In genomic region chr19:14560776-14561108, GRCh38 we compare ENCODE assay signal across 15 cellular contexts. TPM values are rescaled to one million over a fixed set of nuclear protein-coding genes. Genes with fewer than 3 reads are reported as not detected.
DNase-seq lines count a peak whose midpoint lies in the region; ATAC-seq lines count a peak whose summit lies in the region.
"Had no signal": no experiment of that assay in that cellular context is flagged by ENCODE, and none has a peak within 500 bp of the region (broad histone marks: within the 10 kb centered on the region; RNA-seq: fewer than 3 reads in every experiment).

No MANE protein-coding gene starts in this region.

- POLR2A ChIA-PET in activated CD4-positive, alpha-beta memory T cell treated with anti-CD3 and anti-CD28 coated beads for 36 hours (lab: Charles Lee), result no interaction called here
- POLR2A ChIA-PET in activated CD4-positive, alpha-beta memory T cell treated with anti-CD3 and anti-CD28 coated beads, Interleukin-2, amount 10 ng/mL, durations not matched to agents 7 days and 5 days (lab: Charles Lee), result no interaction called here

- peaks cover 30% of the 10 kb centered on the region for H3K4me1 Mint-ChIP-seq in activated CD4-positive, alpha-beta memory T cell treated with anti-CD3 and anti-CD28 coated beads for 36 hours (ENCODE audit: low read depth)
- H3K4me1 Mint-ChIP-seq in activated CD4-positive, alpha-beta memory T cell treated with anti-CD3 and anti-CD28 coated beads, Interleukin-2, amount 10 ng/mL, durations not matched to agents 7 days and 5 days, result peaks cover 22% of the 10 kb centered on the region
- peaks cover 11% of the 10 kb centered on the region for H3K4me1 Mint-ChIP-seq in activated T-helper 17 cell treated with anti-CD3 and anti-CD28 coated beads, Interleukin-2, amount 50 U/mL, for 72 hours
- peaks cover 30 to 52% of the 10 kb centered on the region in 2 donors for H3K4me1 Mint-ChIP-seq in stimulated activated naive B cell treated with anti-CD40 and anti-IgM and Interleukin-4, amounts not matched to agents 10 μg/mL and 1 μg/mL and 100 μg/mL, for 72 hours

- H3K27ac Mint-ChIP-seq in activated CD4-positive, alpha-beta memory T cell treated with anti-CD3 and anti-CD28 coated beads for 36 hours, result peak overlapping the region; percentile 54
- no peak overlapping the region for H3K27ac Mint-ChIP-seq in activated CD4-positive, alpha-beta memory T cell treated with anti-CD3 and anti-CD28 coated beads, Interleukin-2, amount 10 ng/mL, durations not matched to agents 7 days and 5 days
- H3K27ac Mint-ChIP-seq in activated T-helper 17 cell treated with anti-CD3 and anti-CD28 coated beads, Interleukin-2, amount 50 U/mL, for 72 hours, result peak overlapping the region; percentile 69
- peak overlapping the region; percentile 74 for H3K27ac Mint-ChIP-seq in stimulated activated naive B cell treated with anti-CD40 and anti-IgM and Interleukin-4, amounts not matched to agents 10 μg/mL and 1 μg/mL and 100 μg/mL, for 72 hours
- H3K27ac Mint-ChIP-seq: activated naive CD8-positive, alpha-beta T cell treated with anti-CD3 and anti-CD28 coated beads, Interleukin-2, amount 10 ng/mL, durations not matched to agents 7 days and 5 days; memory B cell had no signal

- no peaks in the 10 kb centered on the region; the same call in 1 of the 2 replicates for H3K36me3 ChIP-seq in iPS-20b (ENCODE audit: insufficient read depth, low read depth, low read length)

- CTCF ChIA-PET in activated CD4-positive, alpha-beta memory T cell treated with anti-CD3 and anti-CD28 coated beads for 36 hours (lab: Charles Lee), result no interaction called here
- CTCF ChIA-PET in activated CD4-positive, alpha-beta memory T cell treated with anti-CD3 and anti-CD28 coated beads, Interleukin-2, amount 10 ng/mL, durations not matched to agents 7 days and 5 days (lab: Charles Lee), result no interaction called here

- H3K4me1 ChIP-seq in iPS-20b (ENCODE audit: insufficient read depth, low read length), result peaks cover 11% of the 10 kb centered on the region

- no peaks in the 10 kb centered on the region for H3K27me3 ChIP-seq in iPS-20b (ENCODE audit: insufficient read depth, low read length)

- no peak overlapping the region for H3K4me3 Mint-ChIP-seq in activated CD4-positive, alpha-beta memory T cell treated with anti-CD3 and anti-CD28 coated beads for 36 hours
- no peak overlapping the region for H3K4me3 Mint-ChIP-seq in activated CD4-positive, alpha-beta memory T cell treated with anti-CD3 and anti-CD28 coated beads, Interleukin-2, amount 10 ng/mL, durations not matched to agents 7 days and 5 days
- no peak overlapping the region for H3K4me3 Mint-ChIP-seq in activated T-helper 17 cell treated with anti-CD3 and anti-CD28 coated beads, Interleukin-2, amount 50 U/mL, for 72 hours
- H3K4me3 Mint-ChIP-seq in stimulated activated naive B cell treated with anti-CD40 and anti-IgM and Interleukin-4, amounts not matched to agents 10 μg/mL and 1 μg/mL and 100 μg/mL, for 72 hours, result no peak overlapping the region
- H3K4me3 Mint-ChIP-seq: activated naive CD8-positive, alpha-beta T cell treated with anti-CD3 and anti-CD28 coated beads, Interleukin-2, amount 10 ng/mL, durations not matched to agents 7 days and 5 days; memory B cell had no signal

- no peak for ATAC-seq in activated T-helper 17 cell treated with anti-CD3 and anti-CD28 coated beads, Interleukin-2, amount 50 U/mL, for 72 hours (replicated peaks)
- no peak for ATAC-seq in stimulated activated naive B cell treated with anti-CD40 and anti-IgM and Interleukin-4, amounts not matched to agents 10 μg/mL and 1 μg/mL and 100 μg/mL, for 72 hours (replicated peaks)
- no peak for ATAC-seq in HG02938 (IDR thresholded peaks at IDR 0.05; ENCODE audit: unreplicated experiment)

- DNase-seq in activated CD4-positive, alpha-beta memory T cell treated with anti-CD3 and anti-CD28 coated beads for 36 hours, result no peak
- DNase-seq in activated CD4-positive, alpha-beta memory T cell treated with anti-CD3 and anti-CD28 coated beads, Interleukin-2, amount 10 ng/mL, durations not matched to agents 7 days and 5 days, result no peak
- no peak for DNase-seq in stimulated activated naive B cell treated with anti-CD40 and anti-IgM and Interleukin-4, amounts not matched to agents 10 μg/mL and 1 μg/mL and 100 μg/mL, for 72 hours
- DNase-seq in NCI-H446 (lab: John Stamatoyannopoulos, UW), result no peak
- no peak for DNase-seq in NCI-H1930 (lab: John Stamatoyannopoulos, UW)
- DNase-seq: activated CD4-positive, alpha-beta T cell treated with anti-CD3 and anti-CD28 coated beads, Interleukin-2, amount 50 U/mL, for 48 hours; activated naive CD8-positive, alpha-beta T cell treated with anti-CD3 and anti-CD28 coated beads, Interleukin-2, amount 10 ng/mL, durations not matched to agents 7 days and 5 days; effector CD4-positive, alpha-beta T cell; head of caudate nucleus; trophoblast cell had no signal

- H3K9me3 ChIP-seq in iPS-20b (ENCODE audit: insufficient read depth, low read depth, low read length), result no peaks in the 10 kb centered on the region

- H3K27me3 Mint-ChIP-seq in activated CD4-positive, alpha-beta memory T cell treated with anti-CD3 and anti-CD28 coated beads for 36 hours, result no peaks in the 10 kb centered on the region
- no peaks in the 10 kb centered on the region for H3K27me3 Mint-ChIP-seq in activated CD4-positive, alpha-beta memory T cell treated with anti-CD3 and anti-CD28 coated beads, Interleukin-2, amount 10 ng/mL, durations not matched to agents 7 days and 5 days
- no peaks in the 10 kb centered on the region for H3K27me3 Mint-ChIP-seq in activated T-helper 17 cell treated with anti-CD3 and anti-CD28 coated beads, Interleukin-2, amount 50 U/mL, for 72 hours
- H3K27me3 Mint-ChIP-seq in stimulated activated naive B cell treated with anti-CD40 and anti-IgM and Interleukin-4, amounts not matched to agents 10 μg/mL and 1 μg/mL and 100 μg/mL, for 72 hours, result no peaks in the 10 kb centered on the region
- H3K27me3 Mint-ChIP-seq: activated naive CD8-positive, alpha-beta T cell treated with anti-CD3 and anti-CD28 coated beads, Interleukin-2, amount 10 ng/mL, durations not matched to agents 7 days and 5 days; memory B cell had no signal

- H3K36me3 Mint-ChIP-seq in activated CD4-positive, alpha-beta memory T cell treated with anti-CD3 and anti-CD28 coated beads for 36 hours, result peaks cover 6% of the 10 kb centered on the region
- H3K36me3 Mint-ChIP-seq in activated CD4-positive, alpha-beta memory T cell treated with anti-CD3 and anti-CD28 coated beads, Interleukin-2, amount 10 ng/mL, durations not matched to agents 7 days and 5 days (ENCODE audit: low read depth), result peaks cover 8% of the 10 kb centered on the region
- peaks cover 16% of the 10 kb centered on the region for H3K36me3 Mint-ChIP-seq in activated T-helper 17 cell treated with anti-CD3 and anti-CD28 coated beads, Interleukin-2, amount 50 U/mL, for 72 hours (ENCODE audit: low read depth)
- peaks cover 16 to 30% of the 10 kb centered on the region in 2 donors for H3K36me3 Mint-ChIP-seq in stimulated activated naive B cell treated with anti-CD40 and anti-IgM and Interleukin-4, amounts not matched to agents 10 μg/mL and 1 μg/mL and 100 μg/mL, for 72 hours

- peak overlapping the region; percentile 56 for H3K27ac ChIP-seq in iPS-20b (ENCODE audit: low read length)

- no peak overlapping the region for H3K4me3 ChIP-seq in iPS-20b (ENCODE audit: low read length)

- H3K9me3 Mint-ChIP-seq in activated CD4-positive, alpha-beta memory T cell treated with anti-CD3 and anti-CD28 coated beads for 36 hours, result no peaks in the 10 kb centered on the region
- H3K9me3 Mint-ChIP-seq in activated CD4-positive, alpha-beta memory T cell treated with anti-CD3 and anti-CD28 coated beads, Interleukin-2, amount 10 ng/mL, durations not matched to agents 7 days and 5 days, result no peaks in the 10 kb centered on the region
- H3K9me3 Mint-ChIP-seq in activated T-helper 17 cell treated with anti-CD3 and anti-CD28 coated beads, Interleukin-2, amount 50 U/mL, for 72 hours, result no peaks in the 10 kb centered on the region
- H3K9me3 Mint-ChIP-seq in stimulated activated naive B cell treated with anti-CD40 and anti-IgM and Interleukin-4, amounts not matched to agents 10 μg/mL and 1 μg/mL and 100 μg/mL, for 72 hours, result no peaks in the 10 kb centered on the region
- H3K9me3 Mint-ChIP-seq: activated naive CD8-positive, alpha-beta T cell treated with anti-CD3 and anti-CD28 coated beads, Interleukin-2, amount 10 ng/mL, durations not matched to agents 7 days and 5 days; memory B cell had no signal

- intact Hi-C loops in activated CD4-positive, alpha-beta memory T cell treated with anti-CD3 and anti-CD28 coated beads for 36 hours (cut with micrococcal nuclease), result no loop called here

- H3K9ac ChIP-seq in iPS-20b (ENCODE audit: low read depth, low read length), result no peak overlapping the region; the same call in 1 of the 2 replicates

RNA-seq across cellular contexts. Expression of gene NDUFB7, which starts 11.1 kb away (rescaled TPM):
- total RNA-seq in activated CD4-positive, alpha-beta memory T cell treated with anti-CD3 and anti-CD28 coated beads for 36 hours, result 100 to 1,000 TPM; 118 to 130 TPM
- total RNA-seq in activated CD4-positive, alpha-beta memory T cell treated with anti-CD3 and anti-CD28 coated beads, Interleukin-2, amount 10 ng/mL, durations not matched to agents 7 days and 5 days, result 10 to 100 TPM; 91.6 to 93.0 TPM
- 100 to 1,000 TPM in 1 of 2 donors, 10 to 100 TPM in 1; 79.7 to 132 TPM for total RNA-seq in activated T-helper 17 cell treated with anti-CD3 and anti-CD28 coated beads, Interleukin-2, amount 50 U/mL, for 72 hours

RNA-seq across cellular contexts. Expression of gene CLEC17A, which starts 22.1 kb away (rescaled TPM):
- under 1 TPM; 0.33 to 0.85 TPM for total RNA-seq in activated CD4-positive, alpha-beta memory T cell treated with anti-CD3 and anti-CD28 coated beads for 36 hours
- not detected for total RNA-seq in activated CD4-positive, alpha-beta memory T cell treated with anti-CD3 and anti-CD28 coated beads, Interleukin-2, amount 10 ng/mL, durations not matched to agents 7 days and 5 days
- 1 to 10 TPM in 1 of 2 donors, under 1 TPM in 1; 0.78 to 2.0 TPM for total RNA-seq in activated T-helper 17 cell treated with anti-CD3 and anti-CD28 coated beads, Interleukin-2, amount 50 U/mL, for 72 hours
- total RNA-seq: A172 had no signal

RNA-seq across cellular contexts. Expression of gene TECR, which starts 31.3 kb away (rescaled TPM):
- 100 to 1,000 TPM; 120 TPM for total RNA-seq in activated CD4-positive, alpha-beta memory T cell treated with anti-CD3 and anti-CD28 coated beads for 36 hours
- 100 to 1,000 TPM; 171 to 178 TPM for total RNA-seq in activated CD4-positive, alpha-beta memory T cell treated with anti-CD3 and anti-CD28 coated beads, Interleukin-2, amount 10 ng/mL, durations not matched to agents 7 days and 5 days
- 100 to 1,000 TPM; 100 to 139 TPM for total RNA-seq in activated T-helper 17 cell treated with anti-CD3 and anti-CD28 coated beads, Interleukin-2, amount 50 U/mL, for 72 hours

RNA-seq across cellular contexts. Expression of gene DNAJB1, which starts 42.5 kb away (rescaled TPM):
- 10 to 100 TPM; 71.2 to 76.5 TPM for total RNA-seq in activated CD4-positive, alpha-beta memory T cell treated with anti-CD3 and anti-CD28 coated beads for 36 hours
- total RNA-seq in activated CD4-positive, alpha-beta memory T cell treated with anti-CD3 and anti-CD28 coated beads, Interleukin-2, amount 10 ng/mL, durations not matched to agents 7 days and 5 days, result 100 to 1,000 TPM; 108 to 114 TPM
- total RNA-seq in activated T-helper 17 cell treated with anti-CD3 and anti-CD28 coated beads, Interleukin-2, amount 50 U/mL, for 72 hours, result 100 to 1,000 TPM in 1 of 2 donors, 10 to 100 TPM in 1; 79.4 to 140 TPM
